ENCODE assay signal across 8 cellular contexts in the genomic region with DNA sequence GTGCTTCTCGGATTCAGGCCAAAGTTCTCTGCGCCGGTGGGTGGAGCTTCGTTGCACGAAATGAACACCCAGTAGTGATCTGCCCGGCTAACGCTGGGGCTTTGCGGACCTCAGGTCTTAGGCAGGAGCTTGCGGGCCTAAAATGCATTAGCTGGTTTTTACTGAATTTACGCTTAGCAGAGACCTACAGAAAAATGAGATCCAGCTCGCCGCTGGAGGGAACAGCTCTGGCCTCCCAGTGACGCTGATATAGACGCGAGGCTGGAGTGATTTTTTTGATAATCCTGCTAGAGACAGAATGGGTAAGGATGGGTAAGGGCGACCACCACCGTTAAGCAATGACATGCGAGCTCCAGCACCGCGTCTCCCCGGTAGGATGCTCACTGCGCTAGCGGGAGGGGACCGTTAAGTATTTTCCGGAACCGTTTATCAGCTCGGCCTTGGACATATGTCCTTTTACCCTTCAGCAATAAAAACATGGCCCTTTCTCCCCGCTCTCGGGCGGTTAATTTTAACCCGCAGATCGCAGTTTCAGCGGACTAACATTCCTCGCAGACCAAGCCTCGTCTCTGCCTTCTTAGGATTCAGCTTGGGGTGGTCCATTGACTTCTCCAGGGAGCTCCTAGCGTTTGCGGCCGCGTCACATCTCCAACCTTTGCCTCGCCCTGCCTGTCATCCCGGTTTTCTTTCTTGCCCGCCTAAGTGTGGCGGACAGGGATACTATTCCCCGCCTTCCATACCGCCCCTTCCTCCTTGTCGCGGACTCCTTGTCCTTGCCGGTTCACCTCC.
DNase-seq lines count a peak whose midpoint lies in the region; ATAC-seq and TF ChIP-seq lines count a peak whose summit lies in the region.

No MANE protein-coding gene starts in this region.

- H3K27ac Mint-ChIP-seq in endodermal cell (peak overlapping the region; percentile 66), CD14-positive monocyte (no peak overlapping the region)

- H3K4me1 ChIP-seq in endodermal cell (ENCODE audit: control insufficient read depth, insufficient read depth, low read length) (no peaks in the 10 kb centered on the region), neuron (ENCODE audit: insufficient read depth, low read length) (peaks cover 13% of the 10 kb centered on the region), SJCRH30 (no peaks in the 10 kb centered on the region)

- peaks cover 17% of the 10 kb centered on the region for H3K4me1 Mint-ChIP-seq in endodermal cell
- peaks cover 5% of the 10 kb centered on the region for H3K4me1 Mint-ChIP-seq in CD14-positive monocyte

- no peak overlapping the region for H3K27ac ChIP-seq in endodermal cell (ENCODE audit: low read depth, low read length)
- no peak overlapping the region for H3K27ac ChIP-seq in SJCRH30

- no peaks in the 10 kb centered on the region for H3K36me3 Mint-ChIP-seq in endodermal cell (ENCODE audit: low read depth)
- H3K36me3 Mint-ChIP-seq in CD14-positive monocyte: no peaks in the 10 kb centered on the region

- H3K9me3 ChIP-seq in endodermal cell (ENCODE audit: control insufficient read depth, low read length) (no peaks in the 10 kb centered on the region), neuron (ENCODE audit: low read length) (peaks cover 5% of the 10 kb centered on the region), SJCRH30 (replicated peaks) (no peaks in the 10 kb centered on the region)

- H3K36me3 ChIP-seq in GM06990 (ENCODE audit: control insufficient read depth, insufficient read depth, low read length) (no peaks in the 10 kb centered on the region), endodermal cell (ENCODE audit: control insufficient read depth, insufficient read depth, low read length) (no peaks in the 10 kb centered on the region), neuron (ENCODE audit: insufficient read depth, low read length) (no peaks in the 10 kb centered on the region), SJCRH30 (no peaks in the 10 kb centered on the region)

- H3K4me3 Mint-ChIP-seq in endodermal cell: peak overlapping the region; percentile 68
- peak overlapping the region in 1 of 2 donors; percentile 85 for H3K4me3 Mint-ChIP-seq in CD14-positive monocyte

- H3K27me3 Mint-ChIP-seq in endodermal cell (ENCODE audit: insufficient read depth) (peaks cover 80% of the 10 kb centered on the region), CD14-positive monocyte (ENCODE audit: low read depth in 3 of 3) (peaks cover 42 to 64% (median 56%) of the 10 kb centered on the region in 3 donors)

- DNase-seq in GM06990 (ENCODE audit: extremely low read depth, insufficient read length) (no peak), NCI-H748 treated with DMSO at 0.1 percent for 48 hours (lab: John Stamatoyannopoulos, UW) (peak; percentile 58), endodermal cell (peak; percentile 91), CD14-positive monocyte (ENCODE audit: low spot score) (no peak), ureter (ENCODE audit: low spot score) (no peak), SJCRH30 (no peak)

- H3K9me3 Mint-ChIP-seq in endodermal cell (peaks cover 6% of the 10 kb centered on the region), CD14-positive monocyte (peaks cover 8 to 30% (median 23%) of the 10 kb centered on the region in 7 donors)

- TF ChIP-seq CTCF in GM06990 (IDR thresholded peaks at IDR 0.05; ENCODE audit: insufficient read depth, low read length, poor library complexity, severe bottlenecking) (no peak), endodermal cell (conservative IDR thresholded peaks at IDR 0.05) (no peak), CD14-positive monocyte (IDR thresholded peaks at IDR 0.05) (no peak)

- peak overlapping the region; percentile 89 for H2AFZ ChIP-seq in neuron (ENCODE audit: low read depth, low read length)

- ATAC-seq in GM18858 (IDR thresholded peaks at IDR 0.05; ENCODE audit: unreplicated experiment): no peak

- WGBS in endodermal cell (ENCODE audit: insufficient coverage in 1 of 2, insufficient read length in 1 of 2), 2 experiments: 2 to 6% methylated on average over 33 to 48 of the region's 48 CpGs

- intact Hi-C loops in CD14-positive monocyte (cut with micrococcal nuclease): no loop called here

- H3K27me3 ChIP-seq in GM06990 (replicated peaks; ENCODE audit: control insufficient read depth, insufficient read depth, low read length) (peaks cover 6% of the 10 kb centered on the region), endodermal cell (ENCODE audit: control insufficient read depth, insufficient read depth, low read length, poor library complexity, severe bottlenecking) (peaks cover 21% of the 10 kb centered on the region), neuron (ENCODE audit: insufficient read depth, low read length) (peaks cover 34% of the 10 kb centered on the region), SJCRH30 (no peaks in the 10 kb centered on the region)

- H3K4me3 ChIP-seq in GM06990 (replicated peaks; ENCODE audit: low read depth, low read length) (peak overlapping the region; percentile 25), endodermal cell (ENCODE audit: low read length) (peak overlapping the region; percentile 94), neuron (ENCODE audit: low read length) (peak overlapping the region; percentile 49), SJCRH30 (no peak overlapping the region)

- H3K9ac ChIP-seq in endodermal cell (ENCODE audit: extremely low read depth, low read length, poor library complexity, severe bottlenecking): peak overlapping the region; percentile 2

Comparison
In these comparisons a context has a peak if more than half of its experiments do, and no peak if none do; other contexts are left out.
1. DNase-seq: peak in NCI-H748 treated with DMSO at 0.1 percent for 48 hours (single experiment) and endodermal cell (single experiment); none in GM06990 (single experiment), CD14-positive monocyte (single experiment), ureter (single experiment) and SJCRH30 (0 of 2).